ENCODE assay signal across 12 cellular contexts in the genomic region with DNA sequence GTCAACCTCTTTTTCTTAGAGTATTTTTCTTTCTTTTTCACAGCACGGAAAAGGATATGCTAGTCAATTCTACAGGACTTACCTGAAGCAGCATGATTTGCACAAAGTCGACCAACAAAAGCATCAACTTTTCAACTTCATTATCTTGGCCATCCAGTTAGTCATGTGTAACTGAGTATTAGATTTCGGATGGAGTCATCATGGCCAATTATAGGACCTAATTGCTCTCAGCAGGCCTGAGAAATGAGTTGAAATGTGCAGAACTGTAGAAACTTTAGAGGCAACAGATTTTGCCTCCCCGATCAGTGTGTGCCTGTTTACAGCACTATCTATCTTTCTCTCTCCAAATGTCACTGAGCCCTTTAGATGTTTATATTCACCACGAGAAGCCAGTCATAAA. TPM values are rescaled to one million over a fixed set of nuclear protein-coding genes. Genes with fewer than 3 reads are reported as not detected.
"Had no signal": no experiment of that assay in that cellular context is flagged by ENCODE, and none has a peak within 500 bp of the region (broad histone marks: within the 10 kb centered on the region; RNA-seq: fewer than 3 reads in every experiment).

No MANE protein-coding gene starts in this region.

- DNase-seq: activated CD4-positive, alpha-beta T cell treated with anti-CD3 and anti-CD28 coated beads, Interleukin-2, amount 50 U/mL, for 48 hours; activated naive CD4-positive, alpha-beta T cell treated with anti-CD3 and anti-CD28 coated beads for 36 hours; endodermal cell; hippocampal formation; kidney; left ventricle myocardium inferior; mucosa of descending colon; natural killer cell; stimulated activated CD4-positive, alpha-beta T cell treated with anti-CD3 and anti-CD28 coated beads, Interleukin-2, amount 100 ng/mL, for 48 hours; T1000; thyroid gland had no signal

RNA-seq across cellular contexts. Expression of a gene that starts 41.0 kb away (rescaled TPM):
- total RNA-seq: activated naive CD4-positive, alpha-beta T cell treated with anti-CD3 and anti-CD28 coated beads for 36 hours; activated T-helper 17 cell treated with anti-CD3 and anti-CD28 coated beads, Interleukin-2, amount 50 U/mL, for 72 hours; natural killer cell had no signal
